ENCODE assay signal across 1 cellular context in genomic region chr6:144095134-144096002, GRCh38.
TF ChIP-seq lines count a peak whose summit lies in the region.

Gene SF3B5, minus strand, starts transcription at chr6:144095573. Its CDS starts 76 bp downstream, at chr6:144095497.

TF ChIP-seq in liver, 16 proteins besides CTCF, POLR2A, EP300 and RAD21 (continued from another document):
- TF ChIP-seq ZBTB33 (IDR thresholded peaks at IDR 0.05) (peak; percentile 93), NR2F2 (IDR thresholded peaks at IDR 0.05) (peak; percentile 55), MAX (IDR thresholded peaks at IDR 0.05) (peak; percentile 86)
